In genomic region chr17:40315678-40316570, GRCh38 we compare ENCODE assay signal across 8 cellular contexts. TPM values are rescaled to one million over a fixed set of nuclear protein-coding genes. Genes with fewer than 3 reads are reported as not detected.
DNase-seq lines count a peak whose midpoint lies in the region; ATAC-seq lines count a peak whose summit lies in the region.

No MANE protein-coding gene starts in this region.

- peaks cover 72% of the 10 kb centered on the region for H3K4me1 Mint-ChIP-seq in activated naive CD8-positive, alpha-beta T cell treated with anti-CD3 and anti-CD28 coated beads, Interleukin-2, amount 10 ng/mL, durations not matched to agents 7 days and 5 days
- H3K4me1 Mint-ChIP-seq in activated naive CD8-positive, alpha-beta T cell treated with anti-CD3 and anti-CD28 coated beads for 36 hours = peaks cover 72% of the 10 kb centered on the region
- peaks cover 52% of the 10 kb centered on the region for H3K4me1 Mint-ChIP-seq in activated T-helper 2 cell treated with anti-CD3 and anti-CD28 coated beads, Interferon-gamma antibody, Interleukin-2, Interleukin-4, amounts not matched to agents 10 μg/mL and 5 μg/mL and 100 μg/mL, durations not matched to agents 14 hours and 24 hours and 36 hours (ENCODE audit: low read depth)
- peaks cover 59% of the 10 kb centered on the region for H3K4me1 Mint-ChIP-seq in memory B cell

- H3K9me3 Mint-ChIP-seq in activated naive CD8-positive, alpha-beta T cell treated with anti-CD3 and anti-CD28 coated beads, Interleukin-2, amount 10 ng/mL, durations not matched to agents 7 days and 5 days = no peaks in the 10 kb centered on the region
- H3K9me3 Mint-ChIP-seq in activated naive CD8-positive, alpha-beta T cell treated with anti-CD3 and anti-CD28 coated beads for 36 hours = no peaks in the 10 kb centered on the region
- H3K9me3 Mint-ChIP-seq in activated T-helper 2 cell treated with anti-CD3 and anti-CD28 coated beads, Interferon-gamma antibody, Interleukin-2, Interleukin-4, amounts not matched to agents 10 μg/mL and 5 μg/mL and 100 μg/mL, durations not matched to agents 14 hours and 24 hours and 36 hours = no peaks in the 10 kb centered on the region
- H3K9me3 Mint-ChIP-seq in memory B cell = no peaks in the 10 kb centered on the region

- H3K27ac Mint-ChIP-seq in activated naive CD8-positive, alpha-beta T cell treated with anti-CD3 and anti-CD28 coated beads, Interleukin-2, amount 10 ng/mL, durations not matched to agents 7 days and 5 days = peak overlapping the region; percentile 82
- no peak overlapping the region for H3K27ac Mint-ChIP-seq in activated naive CD8-positive, alpha-beta T cell treated with anti-CD3 and anti-CD28 coated beads for 36 hours
- H3K27ac Mint-ChIP-seq in activated T-helper 2 cell treated with anti-CD3 and anti-CD28 coated beads, Interferon-gamma antibody, Interleukin-2, Interleukin-4, amounts not matched to agents 10 μg/mL and 5 μg/mL and 100 μg/mL, durations not matched to agents 14 hours and 24 hours and 36 hours = peak overlapping the region; percentile 12
- no peak overlapping the region for H3K27ac Mint-ChIP-seq in memory B cell

- no peaks in the 10 kb centered on the region for H3K27me3 Mint-ChIP-seq in activated naive CD8-positive, alpha-beta T cell treated with anti-CD3 and anti-CD28 coated beads, Interleukin-2, amount 10 ng/mL, durations not matched to agents 7 days and 5 days
- no peaks in the 10 kb centered on the region for H3K27me3 Mint-ChIP-seq in activated naive CD8-positive, alpha-beta T cell treated with anti-CD3 and anti-CD28 coated beads for 36 hours
- H3K27me3 Mint-ChIP-seq in activated T-helper 2 cell treated with anti-CD3 and anti-CD28 coated beads, Interferon-gamma antibody, Interleukin-2, Interleukin-4, amounts not matched to agents 10 μg/mL and 5 μg/mL and 100 μg/mL, durations not matched to agents 14 hours and 24 hours and 36 hours (ENCODE audit: low read depth) = no peaks in the 10 kb centered on the region
- H3K27me3 Mint-ChIP-seq in memory B cell = no peaks in the 10 kb centered on the region

- H3K4me3 Mint-ChIP-seq in activated naive CD8-positive, alpha-beta T cell treated with anti-CD3 and anti-CD28 coated beads, Interleukin-2, amount 10 ng/mL, durations not matched to agents 7 days and 5 days = peak overlapping the region; percentile 53
- H3K4me3 Mint-ChIP-seq in activated naive CD8-positive, alpha-beta T cell treated with anti-CD3 and anti-CD28 coated beads for 36 hours = no peak overlapping the region
- no peak overlapping the region for H3K4me3 Mint-ChIP-seq in activated T-helper 2 cell treated with anti-CD3 and anti-CD28 coated beads, Interferon-gamma antibody, Interleukin-2, Interleukin-4, amounts not matched to agents 10 μg/mL and 5 μg/mL and 100 μg/mL, durations not matched to agents 14 hours and 24 hours and 36 hours (ENCODE audit: low read depth)
- peak overlapping the region; percentile 43 for H3K4me3 Mint-ChIP-seq in memory B cell

- POLR2A ChIA-PET in activated naive CD8-positive, alpha-beta T cell treated with anti-CD3 and anti-CD28 coated beads, Interleukin-2, amount 10 ng/mL, durations not matched to agents 7 days and 5 days (lab: Charles Lee) = interaction anchor here (1.1 to 2.3 kb wide), 7 partner anchors 11 to 28 kb away, joined by 3 to 13 read pairs (median 4); partner anchors contain the start of gene CDC6

- ATAC-seq in activated naive CD8-positive, alpha-beta T cell treated with anti-CD3 and anti-CD28 coated beads, Interleukin-2, amount 10 ng/mL, durations not matched to agents 7 days and 5 days (ENCODE audit: low read depth) = no peak
- ATAC-seq in memory B cell (ENCODE audit: low read depth) (no peak), HG02840 (IDR thresholded peaks at IDR 0.05; ENCODE audit: low FRiP score, unreplicated experiment) (no peak), GM21447 (IDR thresholded peaks at IDR 0.05; ENCODE audit: unreplicated experiment) (no peak)

- DNase-seq in activated naive CD8-positive, alpha-beta T cell treated with anti-CD3 and anti-CD28 coated beads, Interleukin-2, amount 10 ng/mL, durations not matched to agents 7 days and 5 days = peak; percentile 46
- no peak for DNase-seq in activated naive CD8-positive, alpha-beta T cell treated with anti-CD3 and anti-CD28 coated beads for 36 hours
- DNase-seq in activated T-helper 2 cell treated with anti-CD3 and anti-CD28 coated beads, Interferon-gamma antibody, Interleukin-2, Interleukin-4, amounts not matched to agents 10 μg/mL and 5 μg/mL and 100 μg/mL, durations not matched to agents 14 hours and 24 hours and 36 hours (ENCODE audit: low spot score) = no peak
- no peak for DNase-seq in memory B cell (ENCODE audit: low spot score in 2 of 2)
- peak; percentile 45 for DNase-seq in ureter (ENCODE audit: low spot score)
- DNase-seq in dermis blood vessel endothelial cell = no peak

- intact Hi-C loops in activated T-helper 2 cell treated with anti-CD3 and anti-CD28 coated beads, Interferon-gamma antibody, Interleukin-2, Interleukin-4, amounts not matched to agents 10 μg/mL and 5 μg/mL and 100 μg/mL, durations not matched to agents 14 hours and 24 hours and 36 hours (cut with micrococcal nuclease) = no loop called here

- H3K36me3 Mint-ChIP-seq in activated naive CD8-positive, alpha-beta T cell treated with anti-CD3 and anti-CD28 coated beads, Interleukin-2, amount 10 ng/mL, durations not matched to agents 7 days and 5 days = peaks cover 11% of the 10 kb centered on the region
- H3K36me3 Mint-ChIP-seq in activated naive CD8-positive, alpha-beta T cell treated with anti-CD3 and anti-CD28 coated beads for 36 hours = peaks cover 5% of the 10 kb centered on the region
- no peaks in the 10 kb centered on the region for H3K36me3 Mint-ChIP-seq in activated T-helper 2 cell treated with anti-CD3 and anti-CD28 coated beads, Interferon-gamma antibody, Interleukin-2, Interleukin-4, amounts not matched to agents 10 μg/mL and 5 μg/mL and 100 μg/mL, durations not matched to agents 14 hours and 24 hours and 36 hours (ENCODE audit: low read depth)
- no peaks in the 10 kb centered on the region for H3K36me3 Mint-ChIP-seq in memory B cell

RNA-seq across cellular contexts. Expression of gene RARA, which starts 6.9 kb away (rescaled TPM):
- total RNA-seq in activated naive CD8-positive, alpha-beta T cell treated with anti-CD3 and anti-CD28 coated beads, Interleukin-2, amount 10 ng/mL, durations not matched to agents 7 days and 5 days = 10 to 100 TPM; 51.7 to 53.6 TPM
- 10 to 100 TPM; 31.2 to 33.3 TPM for total RNA-seq in activated naive CD8-positive, alpha-beta T cell treated with anti-CD3 and anti-CD28 coated beads for 36 hours
- total RNA-seq in activated T-helper 2 cell treated with anti-CD3 and anti-CD28 coated beads, Interferon-gamma antibody, Interleukin-2, Interleukin-4, amounts not matched to agents 10 μg/mL and 5 μg/mL and 100 μg/mL, durations not matched to agents 14 hours and 24 hours and 36 hours = 30.4 and 35.1 TPM in 2 replicates
- 34.9 TPM for total RNA-seq in ureter
- 9.7 and 13.6 TPM in 2 replicates for total RNA-seq in dermis blood vessel endothelial cell

RNA-seq across cellular contexts. Expression of gene CDC6, which starts 28.2 kb away (rescaled TPM):
- total RNA-seq in activated naive CD8-positive, alpha-beta T cell treated with anti-CD3 and anti-CD28 coated beads, Interleukin-2, amount 10 ng/mL, durations not matched to agents 7 days and 5 days = 10 to 100 TPM; 67.9 to 75.2 TPM
- total RNA-seq in activated naive CD8-positive, alpha-beta T cell treated with anti-CD3 and anti-CD28 coated beads for 36 hours = 100 to 1,000 TPM; 144 to 149 TPM
- total RNA-seq in activated T-helper 2 cell treated with anti-CD3 and anti-CD28 coated beads, Interferon-gamma antibody, Interleukin-2, Interleukin-4, amounts not matched to agents 10 μg/mL and 5 μg/mL and 100 μg/mL, durations not matched to agents 14 hours and 24 hours and 36 hours = 126 and 133 TPM in 2 replicates
- total RNA-seq in ureter (3.1 TPM), dermis blood vessel endothelial cell (16.8 and 33.6 TPM in 2 replicates)

RNA-seq across cellular contexts. Expression of gene GJD3, which starts 48.6 kb away (rescaled TPM):
- under 1 TPM in 1 of 2 experiments, not detected in 1; 0.48 TPM for total RNA-seq in activated naive CD8-positive, alpha-beta T cell treated with anti-CD3 and anti-CD28 coated beads, Interleukin-2, amount 10 ng/mL, durations not matched to agents 7 days and 5 days
- not detected for total RNA-seq in activated naive CD8-positive, alpha-beta T cell treated with anti-CD3 and anti-CD28 coated beads for 36 hours
- total RNA-seq in activated T-helper 2 cell treated with anti-CD3 and anti-CD28 coated beads, Interferon-gamma antibody, Interleukin-2, Interleukin-4, amounts not matched to agents 10 μg/mL and 5 μg/mL and 100 μg/mL, durations not matched to agents 14 hours and 24 hours and 36 hours = 0.48 TPM in 1 of 2 replicates, not detected in the other
- total RNA-seq in ureter (2.0 TPM), dermis blood vessel endothelial cell (3.7 and 4.3 TPM in 2 replicates)

Comparison
In these comparisons a context has a peak if more than half of its experiments do, and no peak if none do; other contexts are left out.
1. DNase-seq: peak in activated naive CD8-positive, alpha-beta T cell treated with anti-CD3 and anti-CD28 coated beads, Interleukin-2, amount 10 ng/mL, durations not matched to agents 7 days and 5 days (single experiment) and ureter (single experiment); none in activated naive CD8-positive, alpha-beta T cell treated with anti-CD3 and anti-CD28 coated beads for 36 hours (single experiment), activated T-helper 2 cell treated with anti-CD3 and anti-CD28 coated beads, Interferon-gamma antibody, Interleukin-2, Interleukin-4, amounts not matched to agents 10 μg/mL and 5 μg/mL and 100 μg/mL, durations not matched to agents 14 hours and 24 hours and 36 hours (single experiment), memory B cell (0 of 2) and dermis blood vessel endothelial cell (single experiment).
2. H3K27ac Mint-ChIP-seq: peak in activated naive CD8-positive, alpha-beta T cell treated with anti-CD3 and anti-CD28 coated beads, Interleukin-2, amount 10 ng/mL, durations not matched to agents 7 days and 5 days (single experiment) and activated T-helper 2 cell treated with anti-CD3 and anti-CD28 coated beads, Interferon-gamma antibody, Interleukin-2, Interleukin-4, amounts not matched to agents 10 μg/mL and 5 μg/mL and 100 μg/mL, durations not matched to agents 14 hours and 24 hours and 36 hours (single experiment); none in activated naive CD8-positive, alpha-beta T cell treated with anti-CD3 and anti-CD28 coated beads for 36 hours (single experiment) and memory B cell (single experiment).
3. H3K4me3 Mint-ChIP-seq: peak in activated naive CD8-positive, alpha-beta T cell treated with anti-CD3 and anti-CD28 coated beads, Interleukin-2, amount 10 ng/mL, durations not matched to agents 7 days and 5 days (single experiment) and memory B cell (single experiment); none in activated naive CD8-positive, alpha-beta T cell treated with anti-CD3 and anti-CD28 coated beads for 36 hours (single experiment) and activated T-helper 2 cell treated with anti-CD3 and anti-CD28 coated beads, Interferon-gamma antibody, Interleukin-2, Interleukin-4, amounts not matched to agents 10 μg/mL and 5 μg/mL and 100 μg/mL, durations not matched to agents 14 hours and 24 hours and 36 hours (single experiment).